ENCODE assay signal across 2 cellular contexts in the genomic region with DNA sequence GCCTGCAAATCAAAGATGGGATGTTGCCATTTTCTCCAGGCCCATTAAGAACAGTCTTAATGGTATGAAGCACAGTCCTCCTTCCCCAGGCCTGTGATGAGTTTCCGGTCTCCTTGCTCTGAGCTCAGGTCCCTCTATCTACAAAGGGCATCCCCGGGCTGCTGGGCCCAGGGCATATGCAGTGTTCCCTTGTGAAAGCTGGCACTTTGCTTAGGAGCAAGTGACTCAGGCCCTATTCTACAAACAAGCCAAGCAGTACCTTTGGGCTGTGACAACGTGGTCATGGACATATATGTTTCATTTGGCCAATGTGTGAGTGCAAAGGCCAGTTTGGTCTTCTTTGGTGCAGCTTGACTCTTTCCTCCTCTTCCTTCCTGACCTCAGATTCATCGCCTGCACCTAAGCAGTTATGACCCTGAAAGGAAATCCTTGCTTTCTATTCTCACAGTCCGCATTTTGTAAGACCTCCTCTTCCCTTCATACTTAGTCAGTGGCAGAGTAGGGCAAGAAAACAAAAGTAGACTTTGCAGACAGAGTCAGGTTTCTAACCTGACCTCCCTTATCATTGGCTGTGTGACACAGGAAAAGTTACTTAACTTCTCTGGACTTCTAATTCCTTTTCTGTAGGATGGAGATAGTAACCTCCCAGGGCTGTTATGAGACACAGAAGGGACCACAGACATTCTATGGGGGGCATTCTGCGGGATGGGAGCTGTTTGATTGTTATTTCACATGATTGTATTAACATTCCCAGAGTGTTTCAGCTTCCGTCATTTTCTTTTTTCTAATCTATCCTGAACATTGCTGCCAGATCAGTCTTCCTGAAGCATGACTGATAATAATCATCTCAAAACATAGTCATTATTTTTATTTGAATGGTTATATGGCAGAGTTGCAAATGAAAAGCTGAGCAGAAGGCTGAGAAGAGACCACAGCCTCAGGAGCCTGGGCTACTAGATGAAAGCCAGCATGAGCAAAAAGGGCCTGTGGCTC.
TF ChIP-seq lines count a peak whose summit lies in the region.

No MANE protein-coding gene starts in this region.

TF ChIP-seq in HEK293, 187 proteins besides CTCF, POLR2A, EP300 and RAD21 (continued from another document):
- TF ChIP-seq ZNF768 (tag by site-specific recombination; IDR thresholded peaks at IDR 0.05) (peak; percentile 55; the same call in 1 of the 2 replicates), ZNF561 (tag by site-specific recombination; IDR thresholded peaks at IDR 0.05; ENCODE audit: borderline replicate concordance) (no peak), ZNF394 (tag by site-specific recombination; IDR thresholded peaks at IDR 0.05; ENCODE audit: borderline replicate concordance) (no peak), ZNF701 (tag by site-specific recombination; IDR thresholded peaks at IDR 0.05) (no peak)
- TF ChIP-seq, protein P1, sequence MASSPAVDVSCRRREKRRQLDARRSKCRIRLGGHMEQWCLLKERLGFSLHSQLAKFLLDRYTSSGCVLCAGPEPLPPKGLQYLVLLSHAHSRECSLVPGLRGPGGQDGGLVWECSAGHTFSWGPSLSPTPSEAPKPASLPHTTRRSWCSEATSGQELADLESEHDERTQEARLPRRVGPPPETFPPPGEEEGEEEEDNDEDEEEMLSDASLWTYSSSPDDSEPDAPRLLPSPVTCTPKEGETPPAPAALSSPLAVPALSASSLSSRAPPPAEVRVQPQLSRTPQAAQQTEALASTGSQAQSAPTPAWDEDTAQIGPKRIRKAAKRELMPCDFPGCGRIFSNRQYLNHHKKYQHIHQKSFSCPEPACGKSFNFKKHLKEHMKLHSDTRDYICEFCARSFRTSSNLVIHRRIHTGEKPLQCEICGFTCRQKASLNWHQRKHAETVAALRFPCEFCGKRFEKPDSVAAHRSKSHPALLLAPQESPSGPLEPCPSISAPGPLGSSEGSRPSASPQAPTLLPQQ (tag by site-specific recombination; IDR thresholded peaks at IDR 0.05), result no peak

TF ChIP-seq in endothelial cell of umbilical vein, 7 proteins besides CTCF, POLR2A, EP300 and RAD21 (continued from another document):
- TF ChIP-seq GATA2 (IDR thresholded peaks at IDR 0.05; ENCODE audit: insufficient read depth, insufficient read length, low read depth, low read length) (peak; percentile 95), MYC (IDR thresholded peaks at IDR 0.05; ENCODE audit: low read depth, low read length) (no peak), EZH2 (IDR thresholded peaks at IDR 0.05; ENCODE audit: borderline replicate concordance, low read depth, low read length, severe bottlenecking) (no peak), FOS (IDR thresholded peaks at IDR 0.05; ENCODE audit: borderline replicate concordance, insufficient read depth, low read length) (peak; percentile 6)
- TF ChIP-seq, protein P2, sequence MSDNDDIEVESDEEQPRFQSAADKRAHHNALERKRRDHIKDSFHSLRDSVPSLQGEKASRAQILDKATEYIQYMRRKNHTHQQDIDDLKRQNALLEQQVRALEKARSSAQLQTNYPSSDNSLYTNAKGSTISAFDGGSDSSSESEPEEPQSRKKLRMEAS (IDR thresholded peaks at IDR 0.05; ENCODE audit: insufficient read depth, insufficient read length), result no peak
